14 cellular contexts compared by ENCODE assay signal in the genomic region with DNA sequence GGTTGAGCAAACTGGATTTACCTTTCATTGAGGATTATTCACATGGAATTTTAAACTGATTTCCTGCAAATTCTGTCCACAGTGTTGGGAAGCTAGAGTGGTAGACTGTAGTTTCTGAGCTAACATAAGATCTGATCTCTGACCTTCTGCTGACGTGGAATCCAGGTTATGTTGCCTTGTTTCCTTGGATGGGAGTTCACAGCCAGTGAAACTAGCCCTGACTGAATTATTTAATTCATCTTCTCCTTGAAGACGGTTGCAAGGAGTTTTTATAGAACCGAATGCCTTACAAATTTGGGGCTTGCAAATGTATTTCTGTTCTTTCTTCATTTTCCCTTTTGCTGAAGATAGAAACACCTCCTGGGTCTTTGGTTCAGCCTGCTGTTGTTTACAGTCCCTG.
DNase-seq lines count a peak whose midpoint lies in the region; ATAC-seq and TF ChIP-seq lines count a peak whose summit lies in the region.
"Had no signal": no experiment of that assay in that cellular context is flagged by ENCODE, and none has a peak within 500 bp of the region (broad histone marks: within the 10 kb centered on the region; RNA-seq: fewer than 3 reads in every experiment).

No MANE protein-coding gene starts in this region.

- peaks cover 6% of the 10 kb centered on the region; the same call in 1 of the 2 replicates for H3K4me1 ChIP-seq in HUES48 (ENCODE audit: control insufficient read depth, insufficient read depth, low read length)
- H3K4me1 ChIP-seq: A549, Caco-2, HAP-1 had no signal

- H3K27ac ChIP-seq in HUES48 (ENCODE audit: low read depth, low read length), result peak overlapping the region; percentile 5
- H3K27ac ChIP-seq: 22Rv1, A549, C4-2B had no signal

- H3K4me1 Mint-ChIP-seq in chondrocyte (ENCODE audit: low read depth), result no peaks in the 10 kb centered on the region

- H3K27ac Mint-ChIP-seq in chondrocyte (ENCODE audit: unreplicated experiment), result no peak overlapping the region
- H3K27ac Mint-ChIP-seq: CD4-positive, alpha-beta T cell had no signal

- no peak overlapping the region for H3K4me3 Mint-ChIP-seq in chondrocyte (ENCODE audit: unreplicated experiment)
- H3K4me3 Mint-ChIP-seq: CD4-positive, alpha-beta T cell had no signal

- no peak for ATAC-seq in HG03469 (IDR thresholded peaks at IDR 0.05; ENCODE audit: unreplicated experiment)
- ATAC-seq: A549 had no signal

- H3K36me3 ChIP-seq in HUES48 (ENCODE audit: control insufficient read depth, insufficient read depth, low read length), result no peaks in the 10 kb centered on the region
- H3K36me3 ChIP-seq: HAP-1 had no signal

- H3K27me3 ChIP-seq in HUES48 (ENCODE audit: control insufficient read depth, insufficient read depth, low read length), result no peaks in the 10 kb centered on the region

- no peak for TF ChIP-seq CTCF in chondrocyte (IDR thresholded peaks at IDR 0.05)

- no peaks in the 10 kb centered on the region for H3K9me3 ChIP-seq in HUES48 (ENCODE audit: control insufficient read depth, insufficient read depth, low read length)
- H3K9me3 ChIP-seq: A549, Caco-2, HAP-1 had no signal

- DNase-seq in NCI-H82 (lab: John Stamatoyannopoulos, UW) (peak; percentile 6), NCI-H82 treated with DMSO at 0.1 percent for 48 hours (lab: John Stamatoyannopoulos, UW; ENCODE audit: unreplicated experiment) (no peak), left kidney (ENCODE audit: low read depth, low spot score) (peak; percentile 53), NCI-H69 (lab: John Stamatoyannopoulos, UW) (no peak), chondrocyte (ENCODE audit: low spot score) (no peak)
- DNase-seq: AML-193; Caco-2; CD4-positive, alpha-beta T cell had no signal

- H3K9ac ChIP-seq in HUES48 (ENCODE audit: low read depth, low read length), result no peak overlapping the region

- no peak overlapping the region for H3K4me3 ChIP-seq in HUES48 (ENCODE audit: low read depth, low read length)
- H3K4me3 ChIP-seq: A549, HAP-1 had no signal

- H3K36me3 Mint-ChIP-seq in chondrocyte (ENCODE audit: low read depth), result peaks cover 4% of the 10 kb centered on the region

- H3K27me3 Mint-ChIP-seq in chondrocyte (ENCODE audit: low read depth), result no peaks in the 10 kb centered on the region

- no peaks in the 10 kb centered on the region for H3K9me3 Mint-ChIP-seq in chondrocyte (ENCODE audit: low read depth)
- H3K9me3 Mint-ChIP-seq: CD4-positive, alpha-beta T cell had no signal

Comparison
In these comparisons a context has a peak if more than half of its experiments do, and no peak if none do; other contexts are left out.
1. DNase-seq: peak in NCI-H82 (single experiment) and left kidney (single experiment); none in NCI-H82 treated with DMSO at 0.1 percent for 48 hours (single experiment), NCI-H69 (single experiment) and chondrocyte (single experiment).